ENCODE assay signal across 11 cellular contexts in genomic region chr12:80551897-80552296, GRCh38.
DNase-seq lines count a peak whose midpoint lies in the region; ATAC-seq and TF ChIP-seq lines count a peak whose summit lies in the region.
"Had no signal": no experiment of that assay in that cellular context is flagged by ENCODE, and none has a peak within 500 bp of the region (broad histone marks: within the 10 kb centered on the region; RNA-seq: fewer than 3 reads in every experiment).

No MANE protein-coding gene starts in this region.

- H3K4me1 ChIP-seq in breast epithelium, result no peaks in the 10 kb centered on the region
- H3K4me1 ChIP-seq in ascending aorta, result peaks cover 3 to 8% of the 10 kb centered on the region in 2 donors
- H3K4me1 ChIP-seq: BLaER1 had no signal

- no peak overlapping the region for H3K27ac Mint-ChIP-seq in MCF 10A (ENCODE audit: low read depth, unreplicated experiment)
- H3K27ac Mint-ChIP-seq: activated CD8-positive, alpha-beta T cell treated with anti-CD3 and anti-CD28 coated beads, Interleukin-2, amount 10 ng/mL, durations not matched to agents 7 days and 5 days had no signal

- H3K9me3 ChIP-seq in breast epithelium (no peaks in the 10 kb centered on the region), SK-N-MC (ENCODE audit: low read depth, low read length) (no peaks in the 10 kb centered on the region), ascending aorta (no peaks in the 10 kb centered on the region)
- H3K9me3 ChIP-seq: BLaER1 had no signal

- H3K4me1 Mint-ChIP-seq in MCF 10A (ENCODE audit: insufficient read depth, unreplicated experiment), result peaks cover 7% of the 10 kb centered on the region

- TF ChIP-seq CTCF in MCF 10A (IDR thresholded peaks at IDR 0.05; ENCODE audit: unreplicated experiment) (no peak), breast epithelium (IDR thresholded peaks at IDR 0.05) (no peak), fibroblast of villous mesenchyme (IDR thresholded peaks at IDR 0.05; ENCODE audit: insufficient read depth, low read depth, low read length) (no peak), ascending aorta (IDR thresholded peaks at IDR 0.05) (no peak)

- no peaks in the 10 kb centered on the region for H3K27me3 ChIP-seq in breast epithelium
- H3K27me3 ChIP-seq in ascending aorta, result no peaks in the 10 kb centered on the region
- H3K27me3 ChIP-seq: BLaER1 had no signal

- no peak for ATAC-seq in GM21529 (IDR thresholded peaks at IDR 0.05; ENCODE audit: unreplicated experiment)
- ATAC-seq: activated CD8-positive, alpha-beta T cell treated with anti-CD3 and anti-CD28 coated beads, Interleukin-2, amount 10 ng/mL, durations not matched to agents 7 days and 5 days had no signal

- H3K9ac ChIP-seq in SK-N-MC (ENCODE audit: insufficient read length), result no peak overlapping the region
- H3K9ac ChIP-seq: BLaER1 had no signal

- no peaks in the 10 kb centered on the region for H3K27me3 Mint-ChIP-seq in MCF 10A (ENCODE audit: insufficient read depth, unreplicated experiment)

- H3K4me3 ChIP-seq in breast epithelium (no peak overlapping the region), SK-N-MC (no peak overlapping the region), fibroblast of villous mesenchyme (ENCODE audit: low read depth, low read length) (no peak overlapping the region), ascending aorta (no peak overlapping the region)
- H3K4me3 ChIP-seq: BLaER1 had no signal

- H3K9me3 Mint-ChIP-seq in MCF 10A (ENCODE audit: unreplicated experiment), result no peaks in the 10 kb centered on the region

- intact Hi-C loops in MCF 10A (cut with micrococcal nuclease), result loop anchor here (5.0 kb wide), 1 partner anchor 45 kb away; no protein-coding TSS in a partner anchor
- intact Hi-C loops in breast epithelium (cut with DNase I; ENCODE audit: low total_unique reads), result no loop called here
- intact Hi-C loops in ascending aorta (cut with DNase I), result loop anchor here (2.0 kb wide), 1 partner anchor 75 kb away; no protein-coding TSS in a partner anchor

- H3K27ac ChIP-seq in breast epithelium, result no peak overlapping the region
- peak overlapping the region; percentile 13; the same call in 1 of the 2 replicates for H3K27ac ChIP-seq in SK-N-MC
- peak overlapping the region in 1 of 2 donors; percentile 19 for H3K27ac ChIP-seq in ascending aorta
- H3K27ac ChIP-seq: BLaER1 had no signal

- no TSS peak for BruUV-seq in MCF 10A (replicated peaks; lab: Mats Ljungman, UMichigan)

- POLR2A ChIA-PET in MCF 10A (lab: Yijun Ruan, JAX), result interaction anchor here (1.1 kb wide), 1 partner anchor 20 kb away, joined by 5 read pairs; no protein-coding TSS in a partner anchor

- CTCF ChIA-PET in MCF 10A (lab: Yijun Ruan, JAX), result interaction anchor here (1.4 kb wide), 1 partner anchor 47 kb away, joined by 7 read pairs; no protein-coding TSS in a partner anchor

- H3K36me3 ChIP-seq in breast epithelium (no peaks in the 10 kb centered on the region), SK-N-MC (ENCODE audit: insufficient read depth, low read length) (no peaks in the 10 kb centered on the region), ascending aorta (no peaks in the 10 kb centered on the region)
- H3K36me3 ChIP-seq: BLaER1 had no signal

- H3K4me3 Mint-ChIP-seq in MCF 10A (ENCODE audit: unreplicated experiment), result no peak overlapping the region
- H3K4me3 Mint-ChIP-seq: activated CD8-positive, alpha-beta T cell treated with anti-CD3 and anti-CD28 coated beads, Interleukin-2, amount 10 ng/mL, durations not matched to agents 7 days and 5 days had no signal

- no peak for TF ChIP-seq POLR2A in breast epithelium (IDR thresholded peaks at IDR 0.05)

- no peaks in the 10 kb centered on the region for H3K36me3 Mint-ChIP-seq in MCF 10A (ENCODE audit: insufficient read depth, unreplicated experiment)

- DNase-seq in MCF 10A (ENCODE audit: unreplicated experiment) (peak; percentile 91), breast epithelium (ENCODE audit: low spot score in 2 of 2) (no peak), SK-N-MC (ENCODE audit: low read depth, low spot score) (no peak), fibroblast of villous mesenchyme (ENCODE audit: low read depth) (peak; percentile 95), ascending aorta (ENCODE audit: low spot score in 2 of 2) (no peak), middle frontal gyrus (ENCODE audit: extremely low spot score, low spot score) (no peak), NCI-H2029 (lab: John Stamatoyannopoulos, UW) (no peak)
- DNase-seq: activated CD8-positive, alpha-beta T cell treated with anti-CD3 and anti-CD28 coated beads, Interleukin-2, amount 10 ng/mL, durations not matched to agents 7 days and 5 days; retina had no signal

Comparison
In these comparisons a context has a peak if more than half of its experiments do, and no peak if none do; other contexts are left out.
1. DNase-seq: peak in MCF 10A (single experiment) and fibroblast of villous mesenchyme (single experiment); none in breast epithelium (0 of 2), SK-N-MC (single experiment), ascending aorta (0 of 2), middle frontal gyrus (single experiment) and NCI-H2029 (single experiment).